In the genomic region with DNA sequence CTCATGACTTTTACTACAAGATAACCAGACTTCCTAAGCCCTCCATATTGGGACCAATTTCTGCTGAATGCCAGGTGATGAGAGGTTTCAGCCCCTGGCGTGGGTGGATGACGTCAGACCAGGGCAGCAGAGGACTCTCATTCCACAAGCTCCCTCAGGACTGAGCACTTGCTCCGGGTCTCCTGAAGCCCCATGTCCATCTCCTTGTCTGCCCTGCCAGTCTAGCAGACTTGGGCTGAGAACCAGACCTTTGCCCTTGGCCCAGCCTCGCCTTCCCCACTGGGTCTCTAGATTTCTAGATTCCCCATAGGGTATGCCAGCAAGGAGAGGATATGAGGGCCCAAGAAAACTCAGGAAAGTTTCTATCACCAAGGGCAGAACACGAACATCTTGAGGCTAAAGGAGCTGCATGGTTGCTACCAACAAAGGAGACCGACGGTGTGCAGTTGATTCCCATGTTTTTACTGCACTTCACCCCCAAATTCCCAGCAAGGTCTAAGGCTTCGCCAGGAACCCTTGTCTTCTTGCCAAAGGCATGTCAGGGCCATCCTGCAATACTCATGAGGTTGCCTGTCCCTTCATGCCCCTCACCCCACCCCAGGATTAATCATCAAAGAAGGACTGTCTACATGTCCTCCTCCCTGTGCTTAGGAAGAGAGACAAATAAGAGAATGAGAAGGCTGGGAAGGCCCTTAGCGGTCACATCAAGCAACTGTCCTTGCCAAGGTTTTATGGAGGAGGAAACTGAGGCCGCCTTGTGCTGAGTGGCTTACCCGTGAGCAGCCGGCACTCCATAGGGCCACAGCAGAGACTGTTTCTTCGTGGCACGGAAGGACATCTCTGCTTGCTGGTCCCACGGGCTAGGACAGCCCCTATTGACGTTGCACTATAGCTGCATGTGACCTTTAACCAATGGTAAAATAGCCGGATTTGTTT, we compare ENCODE assay signal across 19 cellular contexts.
DNase-seq lines count a peak whose midpoint lies in the region; ATAC-seq, FAIRE-seq and TF ChIP-seq lines count a peak whose summit lies in the region.
"Had no signal": no experiment of that assay in that cellular context is flagged by ENCODE, and none has a peak within 500 bp of the region (broad histone marks: within the 10 kb centered on the region; RNA-seq: fewer than 3 reads in every experiment).

No MANE protein-coding gene starts in this region.

- TF ChIP-seq POLR2A in breast epithelium (IDR thresholded peaks at IDR 0.05) = no peak
- TF ChIP-seq POLR2A in HepG2 (IDR thresholded peaks at IDR 0.05; ENCODE audit: insufficient read depth in 1 of 2, low read depth in 2 of 2, low read length in 2 of 2) = no peak
- no peak for TF ChIP-seq POLR2A in uterus (IDR thresholded peaks at IDR 0.05)

- H3K4me1 ChIP-seq in breast epithelium (no peaks in the 10 kb centered on the region), HepG2 (ENCODE audit: insufficient read depth, low read length) (peaks cover 5% of the 10 kb centered on the region; the same call in 1 of the 2 replicates), uterus (no peaks in the 10 kb centered on the region)

- H3K4me3 ChIP-seq in breast epithelium (no peak overlapping the region), bronchial epithelial cell (ENCODE audit: low read depth, low read length) (no peak overlapping the region), HepG2 (replicated peaks in 1 of 3; ENCODE audit: insufficient read depth in 1 of 3, low read depth in 2 of 3, low read length in 3 of 3) (no peak overlapping the region), uterus (no peak overlapping the region)
- H3K4me3 ChIP-seq: BLaER1, HAP-1, PC-9 had no signal

- TF ChIP-seq RAD21 in HepG2 (CRISPR knock-in tag; IDR thresholded peaks at IDR 0.05) = no peak

- H2AFZ ChIP-seq in HepG2 (ENCODE audit: low read length) = no peak overlapping the region
- H2AFZ ChIP-seq: PC-9 had no signal

- no peaks in the 10 kb centered on the region for H4K20me1 ChIP-seq in HepG2 (ENCODE audit: insufficient read depth, low read length)
- H4K20me1 ChIP-seq: BLaER1 had no signal

- BruUV-seq in MCF 10A (replicated peaks; lab: Mats Ljungman, UMichigan) (no TSS peak), HepG2 (replicated peaks; lab: Mats Ljungman, UMichigan) (no TSS peak)

- no peak overlapping the region for H3K27ac ChIP-seq in breast epithelium
- no peak overlapping the region for H3K27ac ChIP-seq in HepG2 (ENCODE audit: extremely low read length, insufficient read depth, low read length)
- H3K27ac ChIP-seq in uterus = no peak overlapping the region
- H3K27ac ChIP-seq: 22Rv1, BLaER1, PC-9 had no signal

- H3K36me3 ChIP-seq in breast epithelium (no peaks in the 10 kb centered on the region), bronchial epithelial cell (ENCODE audit: control insufficient read depth, insufficient read depth, low read length) (no peaks in the 10 kb centered on the region), HepG2 (replicated peaks in 1 of 2; ENCODE audit: control insufficient read depth in 1 of 2, insufficient read depth in 2 of 2, low read length in 2 of 2) (no peaks in the 10 kb centered on the region), uterus (no peaks in the 10 kb centered on the region)
- H3K36me3 ChIP-seq: BLaER1, HAP-1 had no signal

- TF ChIP-seq CTCF in MCF 10A (IDR thresholded peaks at IDR 0.05; ENCODE audit: unreplicated experiment) (no peak), breast epithelium (IDR thresholded peaks at IDR 0.05) (no peak), bronchial epithelial cell (IDR thresholded peaks at IDR 0.05; ENCODE audit: insufficient read depth, low read length, severe bottlenecking) (no peak), HepG2 (CRISPR knock-in tag; IDR thresholded peaks at IDR 0.05) (no peak), uterus (IDR thresholded peaks at IDR 0.05) (no peak)

- H3K9me3 ChIP-seq in breast epithelium (no peaks in the 10 kb centered on the region), HepG2 (ENCODE audit: low read length) (no peaks in the 10 kb centered on the region), uterus (no peaks in the 10 kb centered on the region)
- H3K9me3 ChIP-seq: BLaER1, HAP-1 had no signal

- TF ChIP-seq EP300 in HepG2 (IDR thresholded peaks at IDR 0.05; ENCODE audit: low read depth in 2 of 2, low read length in 2 of 2) (no peak), HepG2 (CRISPR knock-in tag; IDR thresholded peaks at IDR 0.05; ENCODE audit: borderline replicate concordance) (no peak)

- CTCF ChIA-PET in MCF 10A (lab: Yijun Ruan, JAX) = interaction anchor here (0.6 to 4.5 kb wide), 5 partner anchors 41 to 561 kb away, joined by 3 to 23 read pairs (median 4); no protein-coding TSS in a partner anchor
- CTCF ChIA-PET in HepG2 (lab: Yijun Ruan, JAX; ENCODE audit: low intra/inter-chr PET ratio, low total read pairs) = no interaction called here

- no peaks in the 10 kb centered on the region for H3K9me3 Mint-ChIP-seq in MCF 10A (ENCODE audit: unreplicated experiment)

- H3K79me2 ChIP-seq in HepG2 (ENCODE audit: insufficient read depth, low read length) = no peaks in the 10 kb centered on the region

- peaks cover 4% of the 10 kb centered on the region for H3K27me3 Mint-ChIP-seq in MCF 10A (ENCODE audit: insufficient read depth, unreplicated experiment)

- DNase-seq in MCF 10A (ENCODE audit: unreplicated experiment) = peak; percentile 70
- no peak for DNase-seq in breast epithelium (ENCODE audit: low spot score in 2 of 2)
- DNase-seq in bronchial epithelial cell (ENCODE audit: low read depth) = peak; percentile 92
- no peak for DNase-seq in HepG2 (ENCODE audit: low spot score)
- no peak for DNase-seq in HuH-7.5 (ENCODE audit: low spot score)
- no peak for DNase-seq in NCI-H446 (lab: John Stamatoyannopoulos, UW)
- no peak for DNase-seq in HTR-8/SVneo (ENCODE audit: insufficient read length, low spot score)
- DNase-seq in uterus = no peak
- DNase-seq: KBM-7, NCI-H1092, NCI-H1694 treated with DMSO at 0.1 percent for 48 hours, NCI-H446 treated with DMSO at 0.1 percent for 48 hours, NCI-H748 treated with DMSO at 0.1 percent for 48 hours, SHP77 had no signal

- H3K27me3 ChIP-seq in breast epithelium (no peaks in the 10 kb centered on the region), bronchial epithelial cell (ENCODE audit: control insufficient read depth, insufficient read depth, low read length) (no peaks in the 10 kb centered on the region), HepG2 (ENCODE audit: control insufficient read depth in 1 of 2, insufficient read depth in 2 of 2, low read length in 2 of 2) (peaks cover 3 to 39% of the 10 kb centered on the region in 2 experiments; a peak in 4 of 5 replicates), uterus (no peaks in the 10 kb centered on the region)
- H3K27me3 ChIP-seq: BLaER1 had no signal

- H3K9ac ChIP-seq in HepG2 (ENCODE audit: insufficient read depth, low read depth, low read length) = no peak overlapping the region
- H3K9ac ChIP-seq: BLaER1 had no signal

- WGBS in HepG2 (ENCODE audit: low lambda C conversion rate) = 28% methylated on average over 13 of the region's 17 CpGs

- intact Hi-C loops in MCF 10A (cut with micrococcal nuclease) (loop anchor here (5.0 to 10.0 kb wide), 2 partner anchors 169 to 311 kb away; no protein-coding TSS in a partner anchor), breast epithelium (cut with DNase I; ENCODE audit: low total_unique reads) (no loop called here), HepG2 (cut with micrococcal nuclease; ENCODE audit: unreplicated experiment) (no loop called here), uterus (cut with DNase I; ENCODE audit: low total_unique reads) (no loop called here)

- H3K4me2 ChIP-seq in HepG2 (ENCODE audit: low read depth, low read length) = no peak overlapping the region
- H3K4me2 ChIP-seq: BLaER1, PC-9 had no signal

- no peak for ATAC-seq in HepG2
- ATAC-seq: SK-N-SH treated with all-trans-retinoic acid at 6 μM for 48 hours had no signal

- H3K4me1 Mint-ChIP-seq in MCF 10A (ENCODE audit: insufficient read depth, unreplicated experiment) = peaks cover 13% of the 10 kb centered on the region

- H3K27ac Mint-ChIP-seq in MCF 10A (ENCODE audit: low read depth, unreplicated experiment) = no peak overlapping the region

- FAIRE-seq in bronchial epithelial cell (lab: Jason Lieb, UNC) (no peak), HepG2 (lab: Jason Lieb, UNC) (no peak), HTR-8/SVneo (lab: Jason Lieb, UNC) (no peak)

- POLR2A ChIA-PET in MCF 10A (lab: Yijun Ruan, JAX) = interaction anchor here (0.7 kb wide), 1 partner anchor 96 kb away, joined by 3 read pairs; a partner anchor contains a TSS
- POLR2A ChIA-PET in HepG2 (lab: Yijun Ruan, JAX) = no interaction called here

- in situ Hi-C loops in HepG2 (cut with HindIII; ENCODE audit: extremely low pct_ligation_motif_present, low pct_unique_long_range_greater_than_20kb) = no loop called here

- H3K4me3 Mint-ChIP-seq in MCF 10A (ENCODE audit: unreplicated experiment) = no peak overlapping the region

- no peaks in the 10 kb centered on the region for H3K36me3 Mint-ChIP-seq in MCF 10A (ENCODE audit: insufficient read depth, unreplicated experiment)

TF ChIP-seq in HepG2, 621 proteins besides CTCF, POLR2A, EP300 and RAD21 (continues in another document):
- TF ChIP-seq ZNF589 (CRISPR knock-in tag; conservative IDR thresholded peaks at IDR 0.05) = no peak
- peak; percentile 89 for TF ChIP-seq CREB1 (IDR thresholded peaks at IDR 0.05)
- no peak for TF ChIP-seq CREB1 (CRISPR knock-in tag; IDR thresholded peaks at IDR 0.05)
- TF ChIP-seq ZNF598 (CRISPR knock-in tag; IDR thresholded peaks at IDR 0.05; ENCODE audit: borderline replicate concordance) = no peak
- TF ChIP-seq ZNF446 (CRISPR knock-in tag; IDR thresholded peaks at IDR 0.05) = no peak
- no peak for TF ChIP-seq ZNF263 (CRISPR knock-in tag; IDR thresholded peaks at IDR 0.05)
- no peak for TF ChIP-seq HMG20A (CRISPR knock-in tag; IDR thresholded peaks at IDR 0.05; ENCODE audit: borderline replicate concordance)
- TF ChIP-seq ATF7 (IDR thresholded peaks at IDR 0.05) = peak; percentile 90
- no peak for TF ChIP-seq ATF7 (CRISPR knock-in tag; IDR thresholded peaks at IDR 0.05)
- TF ChIP-seq ZNF652 (CRISPR knock-in tag; IDR thresholded peaks at IDR 0.05; ENCODE audit: borderline replicate concordance, low read depth) = no peak
- no peak for TF ChIP-seq SOX5 (CRISPR knock-in tag; IDR thresholded peaks at IDR 0.05; ENCODE audit: borderline replicate concordance)
- TF ChIP-seq, protein P1, sequence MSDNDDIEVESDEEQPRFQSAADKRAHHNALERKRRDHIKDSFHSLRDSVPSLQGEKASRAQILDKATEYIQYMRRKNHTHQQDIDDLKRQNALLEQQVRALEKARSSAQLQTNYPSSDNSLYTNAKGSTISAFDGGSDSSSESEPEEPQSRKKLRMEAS (IDR thresholded peaks at IDR 0.05) = no peak
- TF ChIP-seq, protein P2, sequence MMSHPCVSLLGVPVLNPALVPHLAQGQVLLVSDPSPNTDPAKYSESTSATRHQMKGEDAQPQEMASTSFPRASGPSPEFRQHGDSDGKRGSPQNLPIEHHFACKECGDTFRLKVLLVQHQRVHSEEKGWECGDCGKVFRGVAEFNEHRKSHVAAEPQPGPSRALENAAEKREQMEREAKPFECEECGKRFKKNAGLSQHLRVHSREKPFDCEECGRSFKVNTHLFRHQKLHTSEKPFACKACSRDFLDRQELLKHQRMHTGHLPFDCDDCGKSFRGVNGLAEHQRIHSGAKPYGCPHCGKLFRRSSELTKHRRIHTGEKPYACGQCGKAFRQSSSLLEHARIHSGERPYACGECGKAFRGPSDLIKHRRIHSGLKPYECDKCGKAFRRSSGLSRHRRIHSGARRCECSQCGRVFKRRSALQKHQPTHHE (CRISPR knock-in tag; IDR thresholded peaks at IDR 0.05; ENCODE audit: borderline replicate concordance) = no peak

Comparison
In these comparisons a context has a peak if more than half of its experiments do, and no peak if none do; other contexts are left out.
1. DNase-seq: peak in MCF 10A (single experiment) and bronchial epithelial cell (single experiment); none in breast epithelium (0 of 2), HepG2 (single experiment), HuH-7.5 (single experiment), NCI-H446 (0 of 2), HTR-8/SVneo (single experiment) and uterus (0 of 2).